In genomic region chr5:83776437-83777031, GRCh38 we compare ENCODE assay signal across 29 cellular contexts. TPM values are rescaled to one million over a fixed set of nuclear protein-coding genes. Genes with fewer than 3 reads are reported as not detected.
"Had no signal": no experiment of that assay in that cellular context is flagged by ENCODE, and none has a peak within 500 bp of the region (broad histone marks: within the 10 kb centered on the region; RNA-seq: fewer than 3 reads in every experiment).

No MANE protein-coding gene starts in this region.

- H3K27ac Mint-ChIP-seq: activated CD4-positive, alpha-beta T cell treated with anti-CD3 and anti-CD28 coated beads, Interleukin-2, amount 10 ng/mL, durations not matched to agents 7 days and 5 days; activated CD8-positive, alpha-beta memory T cell treated with anti-CD3 and anti-CD28 coated beads, Interleukin-2, amount 10 ng/mL, durations not matched to agents 7 days and 5 days; activated CD8-positive, alpha-beta T cell treated with anti-CD3 and anti-CD28 coated beads for 36 hours; activated naive CD4-positive, alpha-beta T cell treated with anti-CD3 and anti-CD28 coated beads, Interleukin-2, amount 50 U/mL, for 24 hours; endodermal cell; naive thymus-derived CD8-positive, alpha-beta T cell; stimulated activated effector memory CD8-positive, alpha-beta T cell treated with anti-CD3 and anti-CD28 coated beads, Interleukin-12 subunit alpha, Interleukin-12 subunit beta, amount 100 ng/mL, for 72 hours; stimulated activated naive CD8-positive, alpha-beta T cell treated with anti-CD3 and anti-CD28 coated beads, Interleukin-15, amount 100 ng/mL, for 72 hours; T-cell; T-helper 2 cell treated with Interferon-gamma antibody and Interleukin-4, amounts not matched to agents 5 μg/mL and 100 μg/mL, for 36 hours had no signal

- H3K27me3 ChIP-seq: brain microvascular endothelial cell, ovary, tibial nerve had no signal

- H3K27ac ChIP-seq: brain microvascular endothelial cell, ovary, psoas muscle, tibial nerve, VCaP had no signal

- H3K4me3 ChIP-seq: lung, ovary, psoas muscle, tibial nerve had no signal

- FAIRE-seq: colon had no signal

- H3K4me1 Mint-ChIP-seq: activated CD4-positive, alpha-beta T cell treated with anti-CD3 and anti-CD28 coated beads, Interleukin-2, amount 10 ng/mL, durations not matched to agents 7 days and 5 days; activated CD8-positive, alpha-beta memory T cell treated with anti-CD3 and anti-CD28 coated beads, Interleukin-2, amount 10 ng/mL, durations not matched to agents 7 days and 5 days; activated naive CD4-positive, alpha-beta T cell treated with anti-CD3 and anti-CD28 coated beads, Interleukin-2, amount 50 U/mL, for 24 hours; central memory CD8-positive, alpha-beta T cell; naive thymus-derived CD8-positive, alpha-beta T cell; stimulated activated effector memory CD8-positive, alpha-beta T cell treated with anti-CD3 and anti-CD28 coated beads, Interleukin-12 subunit alpha, Interleukin-12 subunit beta, amount 100 ng/mL, for 72 hours; stimulated activated naive CD8-positive, alpha-beta T cell treated with anti-CD3 and anti-CD28 coated beads, Interleukin-15, amount 100 ng/mL, for 72 hours; T-cell had no signal

- H3K27me3 Mint-ChIP-seq: activated CD4-positive, alpha-beta T cell treated with anti-CD3 and anti-CD28 coated beads, Interleukin-2, amount 10 ng/mL, durations not matched to agents 7 days and 5 days; activated CD8-positive, alpha-beta memory T cell treated with anti-CD3 and anti-CD28 coated beads, Interleukin-2, amount 10 ng/mL, durations not matched to agents 7 days and 5 days; activated CD8-positive, alpha-beta T cell treated with anti-CD3 and anti-CD28 coated beads for 36 hours; central memory CD8-positive, alpha-beta T cell; stimulated activated naive CD8-positive, alpha-beta T cell treated with anti-CD3 and anti-CD28 coated beads, Interleukin-15, amount 100 ng/mL, for 72 hours; T-cell had no signal

- H3K36me3 Mint-ChIP-seq: activated CD8-positive, alpha-beta memory T cell treated with anti-CD3 and anti-CD28 coated beads, Interleukin-2, amount 10 ng/mL, durations not matched to agents 7 days and 5 days; activated naive CD4-positive, alpha-beta T cell treated with anti-CD3 and anti-CD28 coated beads, Interleukin-2, amount 50 U/mL, for 24 hours; naive thymus-derived CD8-positive, alpha-beta T cell; stimulated activated effector memory CD8-positive, alpha-beta T cell treated with anti-CD3 and anti-CD28 coated beads, Interleukin-12 subunit alpha, Interleukin-12 subunit beta, amount 100 ng/mL, for 72 hours; T-cell had no signal

- H3K9me3 Mint-ChIP-seq: activated CD4-positive, alpha-beta T cell treated with anti-CD3 and anti-CD28 coated beads, Interleukin-2, amount 10 ng/mL, durations not matched to agents 7 days and 5 days; activated CD8-positive, alpha-beta T cell treated with anti-CD3 and anti-CD28 coated beads for 36 hours; activated naive CD4-positive, alpha-beta T cell treated with anti-CD3 and anti-CD28 coated beads, Interleukin-2, amount 50 U/mL, for 24 hours; stimulated activated effector memory CD8-positive, alpha-beta T cell treated with anti-CD3 and anti-CD28 coated beads, Interleukin-12 subunit alpha, Interleukin-12 subunit beta, amount 100 ng/mL, for 72 hours; stimulated activated naive CD8-positive, alpha-beta T cell treated with anti-CD3 and anti-CD28 coated beads, Interleukin-15, amount 100 ng/mL, for 72 hours; T-helper 2 cell treated with Interferon-gamma antibody and Interleukin-4, amounts not matched to agents 5 μg/mL and 100 μg/mL, for 36 hours had no signal

- ATAC-seq: activated CD8-positive, alpha-beta memory T cell treated with anti-CD3 and anti-CD28 coated beads, Interleukin-2, amount 10 ng/mL, durations not matched to agents 7 days and 5 days; activated CD8-positive, alpha-beta T cell treated with anti-CD3 and anti-CD28 coated beads for 36 hours; naive thymus-derived CD8-positive, alpha-beta T cell; psoas muscle; stimulated activated effector memory CD8-positive, alpha-beta T cell treated with anti-CD3 and anti-CD28 coated beads, Interleukin-12 subunit alpha, Interleukin-12 subunit beta, amount 100 ng/mL, for 72 hours; stimulated activated naive CD8-positive, alpha-beta T cell treated with anti-CD3 and anti-CD28 coated beads, Interleukin-15, amount 100 ng/mL, for 72 hours; T-cell had no signal

- DNase-seq: activated CD4-positive, alpha-beta T cell treated with anti-CD3 and anti-CD28 coated beads, Interleukin-2, amount 10 ng/mL, durations not matched to agents 7 days and 5 days; activated CD4-positive, CD25-positive, alpha-beta regulatory T cell treated with anti-CD3 and anti-CD28 coated beads, Interleukin-2, amount 50 U/mL, for 72 hours; activated CD8-positive, alpha-beta memory T cell treated with anti-CD3 and anti-CD28 coated beads, Interleukin-2, amount 10 ng/mL, durations not matched to agents 7 days and 5 days; activated CD8-positive, alpha-beta T cell treated with anti-CD3 and anti-CD28 coated beads for 36 hours; activated gamma-delta T cell treated with Interleukin-2 at 50 U/mL for 16 hours; activated T-cell treated with anti-CD3 and anti-CD28 coated beads for 4 hours; aorta; brain microvascular endothelial cell; endodermal cell; foreskin fibroblast; kidney; naive thymus-derived CD8-positive, alpha-beta T cell; ovary; psoas muscle; right cardiac atrium; stimulated activated CD4-positive, alpha-beta T cell treated with anti-CD3 and anti-CD28 coated beads, Interleukin-12 subunit alpha, Interleukin-12 subunit beta, amount 100 ng/mL, for 4 hours; stimulated activated CD4-positive, alpha-beta T cell treated with anti-CD3 and anti-CD28 coated beads, Interleukin-2, amount 100 ng/mL, for 24 hours; stimulated activated naive CD8-positive, alpha-beta T cell treated with anti-CD3 and anti-CD28 coated beads, Interleukin-15, amount 100 ng/mL, for 72 hours; T-cell had no signal

- H3K9me3 ChIP-seq: ovary, psoas muscle, tibial nerve had no signal

- H3K4me1 ChIP-seq: psoas muscle, tibial nerve had no signal

- H3K4me3 Mint-ChIP-seq: activated CD4-positive, alpha-beta T cell treated with anti-CD3 and anti-CD28 coated beads, Interleukin-2, amount 10 ng/mL, durations not matched to agents 7 days and 5 days; activated CD8-positive, alpha-beta memory T cell treated with anti-CD3 and anti-CD28 coated beads, Interleukin-2, amount 10 ng/mL, durations not matched to agents 7 days and 5 days; activated CD8-positive, alpha-beta T cell treated with anti-CD3 and anti-CD28 coated beads for 36 hours; activated naive CD4-positive, alpha-beta T cell treated with anti-CD3 and anti-CD28 coated beads, Interleukin-2, amount 50 U/mL, for 24 hours; central memory CD8-positive, alpha-beta T cell; endodermal cell; naive thymus-derived CD8-positive, alpha-beta T cell; stimulated activated effector memory CD8-positive, alpha-beta T cell treated with anti-CD3 and anti-CD28 coated beads, Interleukin-12 subunit alpha, Interleukin-12 subunit beta, amount 100 ng/mL, for 72 hours; stimulated activated naive CD8-positive, alpha-beta T cell treated with anti-CD3 and anti-CD28 coated beads, Interleukin-15, amount 100 ng/mL, for 72 hours; T-cell; T-helper 2 cell treated with Interferon-gamma antibody and Interleukin-4, amounts not matched to agents 5 μg/mL and 100 μg/mL, for 36 hours had no signal

- H3K36me3 ChIP-seq: brain microvascular endothelial cell, ovary, tibial nerve had no signal

RNA-seq across cellular contexts. Expression of gene HAPLN1, which starts 55.9 kb away (rescaled TPM):
- total RNA-seq: activated CD4-positive, alpha-beta T cell treated with anti-CD3 and anti-CD28 coated beads, Interleukin-2, amount 10 ng/mL, durations not matched to agents 7 days and 5 days; activated CD8-positive, alpha-beta memory T cell treated with anti-CD3 and anti-CD28 coated beads, Interleukin-2, amount 10 ng/mL, durations not matched to agents 7 days and 5 days; activated CD8-positive, alpha-beta T cell treated with anti-CD3 and anti-CD28 coated beads for 36 hours; epithelial cell of proximal tubule; mesenteric fat pad; naive thymus-derived CD8-positive, alpha-beta T cell; ovary; psoas muscle; T-cell; tibial nerve had no signal
- polyA plus RNA-seq: naive thymus-derived CD8-positive, alpha-beta T cell; psoas muscle had no signal
